8 cellular contexts compared by ENCODE assay signal in the genomic region with DNA sequence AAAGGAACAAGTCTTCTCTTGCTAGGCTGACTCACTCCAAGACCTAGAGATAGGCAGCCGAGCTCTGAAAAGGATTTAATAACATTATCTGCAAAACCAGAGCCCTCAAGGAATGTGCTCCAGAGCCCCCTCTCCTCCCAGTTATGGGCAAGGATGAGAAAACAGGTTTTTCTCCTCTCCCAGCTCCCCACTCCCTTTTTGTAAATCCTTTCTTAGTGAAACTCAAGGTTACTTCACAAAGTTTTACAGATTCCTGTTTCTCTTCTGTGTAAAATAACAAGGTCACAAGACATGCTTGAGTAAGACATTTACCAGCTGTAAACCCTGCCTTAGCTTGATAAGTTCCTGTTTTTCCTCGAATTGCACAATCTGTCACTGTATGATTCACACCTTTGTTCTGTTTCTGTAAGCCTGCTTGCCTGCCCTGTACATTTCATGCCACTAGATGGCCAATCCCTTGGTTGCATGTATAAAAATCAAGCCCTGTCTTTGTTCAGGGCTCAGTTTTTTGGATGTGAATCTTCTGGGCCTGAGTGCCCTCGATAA.
DNase-seq lines count a peak whose midpoint lies in the region; TF ChIP-seq lines count a peak whose summit lies in the region.

No MANE protein-coding gene starts in this region.

- H3K27ac ChIP-seq in HL-60 (replicated peaks) (peak overlapping the region; percentile 62), sigmoid colon (no peak overlapping the region)

- no peaks in the 10 kb centered on the region for H3K27me3 ChIP-seq in HL-60 (ENCODE audit: insufficient read depth, poor library complexity, severe bottlenecking)
- no peaks in the 10 kb centered on the region for H3K27me3 ChIP-seq in sigmoid colon
- H3K27me3 ChIP-seq in H7 (ENCODE audit: control insufficient read depth, insufficient read depth, low read length) = no peaks in the 10 kb centered on the region

- H3K4me1 ChIP-seq in sigmoid colon = no peaks in the 10 kb centered on the region

- intact Hi-C loops in sigmoid colon (cut with DNase I) = no loop called here

- WGBS in sigmoid colon, 2 donors = 31 to 36% methylated on average over 3 of the region's 3 CpGs

- TF ChIP-seq CTCF in GM12874 (IDR thresholded peaks at IDR 0.05; ENCODE audit: insufficient read depth, low read depth, low read length) (peak; percentile 37; the same call in 1 of the 2 replicates), HL-60 (IDR thresholded peaks at IDR 0.05; ENCODE audit: insufficient read depth, low read length) (peak; percentile 81), WI38 (IDR thresholded peaks at IDR 0.05; ENCODE audit: low read depth, low read length) (0 out of 2 replicates have a peak, but pooled peaks have one; percentile 11), sigmoid colon (IDR thresholded peaks at IDR 0.05) (no peak)

- DNase-seq in HL-60 (ENCODE audit: low read depth in 1 of 2, low spot score in 1 of 2) = peak; percentile 91 to 98
- DNase-seq in lung microvascular endothelial cell (ENCODE audit: low read depth in 2 of 2) = peak; percentile 15 to 81
- DNase-seq in NCI-H2107 treated with DMSO at 0.1 percent for 48 hours (lab: John Stamatoyannopoulos, UW; ENCODE audit: unreplicated experiment) = no peak
- no peak for DNase-seq in sigmoid colon
- no peak for DNase-seq in Ammon's horn (ENCODE audit: low spot score)
- no peak for DNase-seq in H7

- TF ChIP-seq EP300 in sigmoid colon (IDR thresholded peaks at IDR 0.05) = no peak

- H3K36me3 ChIP-seq in sigmoid colon = no peaks in the 10 kb centered on the region
- H3K36me3 ChIP-seq in H7 (replicated peaks; ENCODE audit: control insufficient read depth, insufficient read depth, low read length) = no peaks in the 10 kb centered on the region

- no peak for TF ChIP-seq POLR2A in sigmoid colon (IDR thresholded peaks at IDR 0.05)

- H3K9me3 ChIP-seq in sigmoid colon = peaks cover 0 to 13% (median under 1%) of the 10 kb centered on the region in 4 donors

- H3K4me3 ChIP-seq in HL-60 (replicated peaks; ENCODE audit: insufficient read depth, low read length) (no peak overlapping the region), WI38 (ENCODE audit: low read depth, low read length) (no peak overlapping the region), sigmoid colon (no peak overlapping the region), H7 (ENCODE audit: insufficient read depth, low read depth, low read length) (no peak overlapping the region)

Comparison
In these comparisons a context has a peak if more than half of its experiments do, and no peak if none do; other contexts are left out.
1. CTCF ChIP-seq: peak in GM12874 (single experiment), HL-60 (single experiment) and WI38 (single experiment); none in sigmoid colon (0 of 4).
2. DNase-seq: peak in HL-60 (2 of 2) and lung microvascular endothelial cell (2 of 2); none in NCI-H2107 treated with DMSO at 0.1 percent for 48 hours (single experiment), sigmoid colon (single experiment), Ammon's horn (single experiment) and H7 (single experiment).